In the genomic region with DNA sequence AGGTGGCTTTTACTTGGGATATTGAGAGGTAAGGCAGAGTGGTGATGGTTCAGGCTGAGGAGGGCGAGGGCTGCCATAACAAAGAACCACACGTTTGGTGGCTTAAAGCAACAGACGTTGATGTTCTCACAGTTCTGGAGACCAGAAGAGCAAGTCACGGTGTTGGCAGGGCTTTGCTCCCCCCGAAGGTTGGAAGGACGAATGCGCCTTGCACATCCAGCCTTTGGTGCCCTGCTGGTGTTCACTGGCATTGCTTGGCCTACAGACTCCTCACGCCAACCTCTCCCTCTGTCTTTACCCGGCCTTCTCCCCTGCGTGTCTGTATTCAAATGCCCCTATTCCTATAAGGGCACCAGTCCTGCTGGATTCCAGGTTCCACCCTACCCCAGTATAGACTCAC, we compare ENCODE assay signal across 9 cellular contexts.
DNase-seq lines count a peak whose midpoint lies in the region; ATAC-seq and TF ChIP-seq lines count a peak whose summit lies in the region.
"Had no signal": no experiment of that assay in that cellular context is flagged by ENCODE, and none has a peak within 500 bp of the region (broad histone marks: within the 10 kb centered on the region; RNA-seq: fewer than 3 reads in every experiment).

No MANE protein-coding gene starts in this region.

- H3K14ac ChIP-seq in H9 (ENCODE audit: insufficient read depth, low read length) = no peak overlapping the region

- H3K23ac ChIP-seq in H9 (ENCODE audit: insufficient read length, low read depth, low read length) = no peak overlapping the region

- peaks cover 0 to 3% of the 10 kb centered on the region in 2 experiments; a peak in 2 of 4 replicates for H3K4me1 Mint-ChIP-seq in H9

- TF ChIP-seq CTCF in H9 (conservative IDR thresholded peaks at IDR 0.05) = peak; percentile 82

- H2BK5ac ChIP-seq in H9 (ENCODE audit: insufficient read length, low read length) = no peak overlapping the region

- H3K9ac ChIP-seq in BLaER1 (no peak overlapping the region), H9 (ENCODE audit: extremely low read depth, insufficient read length, low read length) (no peak overlapping the region)

- no peak overlapping the region for H4K5ac ChIP-seq in H9 (ENCODE audit: insufficient read length, low read depth, low read length)

- H3K27ac ChIP-seq in BLaER1 = no peak overlapping the region
- H3K27ac ChIP-seq in H9 (ENCODE audit: insufficient read length, low read depth, low read length) = no peak overlapping the region

- H2AFZ ChIP-seq in H9 (ENCODE audit: low read length) = no peak overlapping the region

- H4K8ac ChIP-seq in H9 (replicated peaks; ENCODE audit: insufficient read length, low read depth, low read length) = no peak overlapping the region

- H3K36me3 ChIP-seq in BLaER1 = no peaks in the 10 kb centered on the region

- no CpG with 5 or more reads among the region's 10 CpGs for WGBS in H9 (ENCODE audit: extremely low coverage, insufficient read length, low lambda C conversion rate)

- H3T11ph ChIP-seq in H9 (ENCODE audit: low read length) = no peak overlapping the region

- H3K36me3 Mint-ChIP-seq in H9 (ENCODE audit: insufficient read depth in 1 of 3, low read depth in 3 of 3) = no peaks in the 10 kb centered on the region; a peak in 1 of 7 replicates

- 0 out of 2 replicates have a peak overlapping the region, but pooled peaks have one; percentile 1 for H3K4me2 ChIP-seq in BLaER1
- no peak overlapping the region for H3K4me2 ChIP-seq in H9 (ENCODE audit: insufficient read depth, insufficient read length, low read length)

- H3K4ac ChIP-seq in H9 (ENCODE audit: low read depth, low read length) = no peak overlapping the region

- H2AK5ac ChIP-seq in H9 (ENCODE audit: insufficient read length, low read length) = no peak overlapping the region

- no peak overlapping the region for H3K27ac Mint-ChIP-seq in H9
- H3K27ac Mint-ChIP-seq: activated T-helper 2 cell treated with anti-CD3 and anti-CD28 coated beads, Interferon-gamma antibody, Interleukin-2, Interleukin-4, amounts not matched to agents 10 μg/mL and 5 μg/mL and 100 μg/mL, durations not matched to agents 14 hours and 24 hours and 36 hours had no signal

- H2BK12ac ChIP-seq in H9 (ENCODE audit: insufficient read length, low read depth, low read length) = no peak overlapping the region

- no peak overlapping the region for H3K4me3 ChIP-seq in BLaER1

- H3K9me3 ChIP-seq in BLaER1 = no peaks in the 10 kb centered on the region
- no peaks in the 10 kb centered on the region for H3K9me3 ChIP-seq in H9 (ENCODE audit: control insufficient read depth, low read depth, low read length)

- no peak overlapping the region for H2BK120ac ChIP-seq in H9 (ENCODE audit: low read depth, low read length, poor library complexity, severe bottlenecking)

- H3K56ac ChIP-seq in H9 (ENCODE audit: insufficient read length, low read depth, low read length) = no peak overlapping the region

- DNase-seq in H9 = peak; percentile 77
- DNase-seq in SK-MEL-5 (ENCODE audit: low read depth, low spot score) = peak; percentile 67
- DNase-seq in iris pigment epithelial cell (ENCODE audit: low read depth) = peak; percentile 25
- DNase-seq in cerebellar nuclear complex (lab: John Stamatoyannopoulos, UW) = no peak

- no peak overlapping the region for H4K91ac ChIP-seq in H9 (ENCODE audit: insufficient read length, low read depth, low read length)

- H3K27me3 ChIP-seq in BLaER1 = no peaks in the 10 kb centered on the region
- no peaks in the 10 kb centered on the region for H3K27me3 ChIP-seq in H9 (ENCODE audit: insufficient read depth, low read length)

- H4K20me1 ChIP-seq in BLaER1 = peaks cover 11% of the 10 kb centered on the region; the same call in 1 of the 2 replicates
- H4K20me1 ChIP-seq in H9 (ENCODE audit: control insufficient read depth, insufficient read depth, insufficient read length) = peaks cover 4% of the 10 kb centered on the region

- H3K18ac ChIP-seq in H9 (ENCODE audit: insufficient read length, low read depth, low read length) = no peak overlapping the region

- H2BK15ac ChIP-seq in H9 (ENCODE audit: low read depth, low read length) = no peak overlapping the region

- H2BK20ac ChIP-seq in H9 (ENCODE audit: low read depth, low read length, poor library complexity, severe bottlenecking) = no peak overlapping the region

- no peak overlapping the region for H3K4me3 Mint-ChIP-seq in H9

- in situ Hi-C loops in SK-MEL-5 (cut with HindIII; ENCODE audit: low pct_unique_long_range_greater_than_20kb, low sequenced_read_pairs) = no loop called here

- H3K27me3 Mint-ChIP-seq in H9 (ENCODE audit: low read depth) = peaks cover 4% of the 10 kb centered on the region

- peaks cover 49% of the 10 kb centered on the region for H3K4me1 ChIP-seq in BLaER1
- no peaks in the 10 kb centered on the region for H3K4me1 ChIP-seq in H9 (ENCODE audit: insufficient read depth, low read length)

- H3K79me2 ChIP-seq in H9 (ENCODE audit: insufficient read depth, low read length) = no peaks in the 10 kb centered on the region

- ATAC-seq in HG03354 (IDR thresholded peaks at IDR 0.05; ENCODE audit: poor library complexity, severe bottlenecking, unreplicated experiment) (no peak), HG03095 (IDR thresholded peaks at IDR 0.05; ENCODE audit: unreplicated experiment) (no peak)
- no peak for ATAC-seq in activated CD4-positive, CD25-positive, alpha-beta regulatory T cell treated with anti-CD3 and anti-CD28 coated beads, Interleukin-2, amount 50 U/mL, for 24 hours

- H3K23me2 ChIP-seq in H9 (ENCODE audit: insufficient read length, low read depth, low read length, poor library complexity, severe bottlenecking) = no peaks in the 10 kb centered on the region

- no peaks in the 10 kb centered on the region for H3K79me1 ChIP-seq in H9 (ENCODE audit: insufficient read depth, low read depth, low read length, poor library complexity, severe bottlenecking)

- H3K9me3 Mint-ChIP-seq in H9 = peaks cover 0 to 5% of the 10 kb centered on the region in 2 experiments; a peak in 1 of 5 replicates
- H3K9me3 Mint-ChIP-seq: activated T-helper 2 cell treated with anti-CD3 and anti-CD28 coated beads, Interferon-gamma antibody, Interleukin-2, Interleukin-4, amounts not matched to agents 10 μg/mL and 5 μg/mL and 100 μg/mL, durations not matched to agents 14 hours and 24 hours and 36 hours had no signal

Comparison
In these comparisons a context has a peak if more than half of its experiments do, and no peak if none do; other contexts are left out.
1. DNase-seq: peak in H9 (single experiment), SK-MEL-5 (single experiment) and iris pigment epithelial cell (single experiment); none in cerebellar nuclear complex (0 of 2).